ENCODE assay signal across 1 cellular context in the genomic region with DNA sequence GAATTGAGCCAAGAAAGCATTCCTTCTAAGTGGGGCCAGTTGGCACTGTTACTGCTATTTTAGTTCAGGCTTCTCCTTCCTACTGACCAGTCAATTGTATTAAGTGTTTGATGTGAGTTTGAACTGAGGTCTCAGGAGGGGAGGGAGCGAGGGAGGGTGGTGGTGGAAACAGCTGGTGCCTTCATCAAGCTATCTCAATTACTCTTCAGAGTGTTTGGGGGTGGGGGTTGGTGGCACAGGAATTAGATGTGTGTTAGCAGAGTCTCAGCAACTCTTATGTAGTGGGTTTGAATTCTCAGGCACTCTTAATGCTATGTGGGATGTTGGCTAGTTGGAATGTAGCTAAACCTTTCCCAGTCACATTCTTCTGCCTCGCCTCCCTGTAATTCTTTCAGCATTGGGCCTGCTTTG.
TF ChIP-seq lines count a peak whose summit lies in the region.

No MANE protein-coding gene starts in this region.

TF ChIP-seq in HCT116, 20 proteins besides CTCF, POLR2A, EP300 and RAD21:
- 0 out of 2 replicates have a peak, but pooled peaks have one; percentile 13 for TF ChIP-seq SIN3A (IDR thresholded peaks at IDR 0.05; ENCODE audit: low read depth)
- no peak for TF ChIP-seq JUND (IDR thresholded peaks at IDR 0.05)
- TF ChIP-seq EZH2 (IDR thresholded peaks at IDR 0.05): no peak
- no peak for TF ChIP-seq CBX3 (IDR thresholded peaks at IDR 0.05; ENCODE audit: low read depth)
- no peak for TF ChIP-seq ZFX (IDR thresholded peaks at IDR 0.05)
- TF ChIP-seq POLR2AphosphoS5 (IDR thresholded peaks at IDR 0.05; ENCODE audit: low read depth, low read length): no peak
- TF ChIP-seq SP1 (IDR thresholded peaks at IDR 0.05; ENCODE audit: low read depth): no peak
- TF ChIP-seq, protein P1, sequence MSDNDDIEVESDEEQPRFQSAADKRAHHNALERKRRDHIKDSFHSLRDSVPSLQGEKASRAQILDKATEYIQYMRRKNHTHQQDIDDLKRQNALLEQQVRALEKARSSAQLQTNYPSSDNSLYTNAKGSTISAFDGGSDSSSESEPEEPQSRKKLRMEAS (IDR thresholded peaks at IDR 0.05): 0 out of 2 replicates have a peak, but pooled peaks have one; percentile 14
- TF ChIP-seq, protein P2, sequence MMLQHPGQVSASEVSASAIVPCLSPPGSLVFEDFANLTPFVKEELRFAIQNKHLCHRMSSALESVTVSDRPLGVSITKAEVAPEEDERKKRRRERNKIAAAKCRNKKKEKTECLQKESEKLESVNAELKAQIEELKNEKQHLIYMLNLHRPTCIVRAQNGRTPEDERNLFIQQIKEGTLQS (IDR thresholded peaks at IDR 0.05): no peak
- no peak for TF ChIP-seq EGR1 (IDR thresholded peaks at IDR 0.05; ENCODE audit: low read depth)
TF ChIP-seq in HCT116: peak in this region for 2.
